ENCODE assay signal across 12 cellular contexts in the genomic region with DNA sequence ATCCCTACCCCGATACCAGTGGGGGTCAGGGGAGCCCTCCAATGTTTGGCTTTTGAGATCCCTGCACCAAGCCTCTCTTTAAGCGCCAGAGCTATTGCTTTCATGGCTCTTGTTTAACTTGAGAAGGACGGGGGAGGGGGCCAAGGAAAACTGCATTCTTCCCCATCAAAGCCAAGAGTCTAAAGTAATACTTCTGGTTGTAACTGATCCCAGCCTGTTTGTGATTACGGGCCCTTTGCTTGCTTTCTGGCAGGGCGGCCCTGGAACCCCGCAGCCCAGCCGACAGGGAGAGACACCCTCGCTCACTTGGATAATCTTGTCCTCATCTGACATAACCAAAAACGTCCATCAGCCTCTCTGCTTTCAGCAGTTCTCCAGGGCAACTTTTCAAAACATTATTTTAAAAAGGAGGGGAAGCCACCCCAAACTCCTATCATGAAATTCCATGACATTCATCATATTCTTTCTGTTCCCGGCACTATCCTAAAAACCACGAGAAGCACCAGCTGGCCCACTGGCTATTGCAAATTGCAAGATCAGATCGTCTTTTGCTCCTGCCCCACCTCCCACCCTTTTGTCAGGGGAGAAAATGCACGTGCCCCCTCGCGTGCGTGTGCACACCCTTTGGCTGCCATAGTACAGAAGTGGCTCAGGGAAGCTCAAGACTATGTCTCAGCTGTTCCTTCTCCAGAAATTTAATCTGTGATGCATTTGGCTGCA.
DNase-seq lines count a peak whose midpoint lies in the region; ATAC-seq and TF ChIP-seq lines count a peak whose summit lies in the region.
"Had no signal": no experiment of that assay in that cellular context is flagged by ENCODE, and none has a peak within 500 bp of the region (broad histone marks: within the 10 kb centered on the region; RNA-seq: fewer than 3 reads in every experiment).

No MANE protein-coding gene starts in this region.

- H3K14ac ChIP-seq in IMR-90 (replicated peaks; ENCODE audit: low read depth, low read length), result no peak overlapping the region

- peaks cover 56% of the 10 kb centered on the region for H3K9me1 ChIP-seq in IMR-90 (ENCODE audit: insufficient read depth, low read length)

- H3K27me3 Mint-ChIP-seq in nephron progenitor cell (ENCODE audit: low read depth, poor library complexity), result peaks cover 5% of the 10 kb centered on the region
- H3K27me3 Mint-ChIP-seq in activated naive CD4-positive, alpha-beta T cell treated with anti-CD3 and anti-CD28 coated beads for 36 hours (ENCODE audit: low read depth), result no peaks in the 10 kb centered on the region

- TF ChIP-seq POLR2A in IMR-90 (IDR thresholded peaks at IDR 0.05; ENCODE audit: low read depth, low read length), result no peak
- no peak for TF ChIP-seq POLR2A in esophagus muscularis mucosa (IDR thresholded peaks at IDR 0.05; ENCODE audit: low read depth)
- no peak for TF ChIP-seq POLR2A in transverse colon (IDR thresholded peaks at IDR 0.05)

- H2AFZ ChIP-seq in IMR-90 (replicated peaks; ENCODE audit: low read length, poor library complexity), result no peak overlapping the region

- H2BK120ac ChIP-seq in IMR-90 (ENCODE audit: low read depth, low read length), result no peak overlapping the region

- DNase-seq in IMR-90 (no peak), esophagus muscularis mucosa (ENCODE audit: extremely low spot score) (no peak), nephron progenitor cell (no peak), transverse colon (no peak), HuH-7.5 (ENCODE audit: low spot score) (no peak), putamen (ENCODE audit: low spot score) (no peak)
- DNase-seq in activated naive CD4-positive, alpha-beta T cell treated with anti-CD3 and anti-CD28 coated beads for 36 hours, result no peak
- DNase-seq: activated naive CD4-positive, alpha-beta T cell; brain microvascular endothelial cell; NCI-H2081; NCI-H526 treated with DMSO at 0.1 percent for 48 hours had no signal

- H3K9ac ChIP-seq in IMR-90 (ENCODE audit: low read depth, low read length), result no peak overlapping the region

- H3K4me2 ChIP-seq in IMR-90 (ENCODE audit: low read depth, low read length), result no peak overlapping the region; the same call in 1 of the 2 replicates

- no peak overlapping the region for H2BK5ac ChIP-seq in IMR-90 (ENCODE audit: low read depth, low read length, poor library complexity, severe bottlenecking)

- TF ChIP-seq RAD21 in IMR-90 (IDR thresholded peaks at IDR 0.05; ENCODE audit: low read length), result no peak

- no peaks in the 10 kb centered on the region for H3K9me3 Mint-ChIP-seq in nephron progenitor cell
- no peaks in the 10 kb centered on the region for H3K9me3 Mint-ChIP-seq in activated naive CD4-positive, alpha-beta T cell treated with anti-CD3 and anti-CD28 coated beads for 36 hours

- TF ChIP-seq CTCF in IMR-90 (conservative IDR thresholded peaks at IDR 0.05; ENCODE audit: low read depth, low read length) (no peak), esophagus muscularis mucosa (IDR thresholded peaks at IDR 0.05) (no peak), nephron progenitor cell (IDR thresholded peaks at IDR 0.05) (no peak), transverse colon (IDR thresholded peaks at IDR 0.05) (no peak)

- WGBS in IMR-90 (ENCODE audit: extremely low coverage in 2 of 2, insufficient read length in 1 of 2), 2 experiments, result 68% methylated on average over 6 of the region's 16 CpGs; no CpG with 5 or more reads in 1 of the 2 experiments
- 31% methylated on average over 16 of the region's 16 CpGs for WGBS in esophagus muscularis mucosa
- 58 to 78% methylated on average over 7 to 16 of the region's 16 CpGs for WGBS in transverse colon (ENCODE audit: low coverage in 1 of 2), 2 donors

- TF ChIP-seq EP300 in esophagus muscularis mucosa (IDR thresholded peaks at IDR 0.05) (no peak), transverse colon (IDR thresholded peaks at IDR 0.05; ENCODE audit: low read depth) (no peak)

- peaks cover 70% of the 10 kb centered on the region for H3K4me1 Mint-ChIP-seq in nephron progenitor cell
- H3K4me1 Mint-ChIP-seq in activated naive CD4-positive, alpha-beta T cell treated with anti-CD3 and anti-CD28 coated beads for 36 hours (ENCODE audit: low read depth), result peaks cover 6% of the 10 kb centered on the region

- H3K56ac ChIP-seq in IMR-90 (ENCODE audit: extremely low read depth, insufficient read depth, low read length), result no peak overlapping the region

- 0 out of 2 replicates have a peak overlapping the region, but pooled peaks have one; percentile 16 for H3K4ac ChIP-seq in IMR-90 (ENCODE audit: low read depth, low read length)

- in situ Hi-C loops in IMR-90 (cut with MboI; ENCODE audit: low sequenced_read_pairs), result no loop called here
- in situ Hi-C loops in transverse colon (cut with MboI; ENCODE audit: low pct_ligation_motif_present in 1 of 4, low pct_unique_long_range_greater_than_20kb in 1 of 4, low sequenced_read_pairs in 3 of 4), result no loop called here

- H3K23ac ChIP-seq in IMR-90 (ENCODE audit: low read depth, low read length), result no peak overlapping the region

- H3K4me1 ChIP-seq in IMR-90 (ENCODE audit: control insufficient read depth, insufficient read depth, low read length) (peaks cover 40% of the 10 kb centered on the region), esophagus muscularis mucosa (peaks cover 78 to 100% (median 91%) of the 10 kb centered on the region in 4 donors), transverse colon (peaks cover 40 to 70% (median 51%) of the 10 kb centered on the region in 4 donors)

- H3K36me3 ChIP-seq in IMR-90 (ENCODE audit: control insufficient read depth, insufficient read depth, low read length) (peaks cover 31% of the 10 kb centered on the region), esophagus muscularis mucosa (peaks cover 0 to 21% (median 17%) of the 10 kb centered on the region in 4 donors), transverse colon (no peaks in the 10 kb centered on the region)

- peaks cover 90% of the 10 kb centered on the region for H4K20me1 ChIP-seq in IMR-90 (ENCODE audit: insufficient read depth, low read length)

- no peak overlapping the region for H4K5ac ChIP-seq in IMR-90 (ENCODE audit: low read depth, low read length)

- no peak overlapping the region for H2AK5ac ChIP-seq in IMR-90 (ENCODE audit: low read depth, low read length)

- H3K27ac ChIP-seq in IMR-90 (ENCODE audit: insufficient read depth, low read length) (no peak overlapping the region), esophagus muscularis mucosa (replicated peaks in 1 of 4) (peak overlapping the region; percentile 58 to 84 (median 70)), transverse colon (peak overlapping the region; percentile 53 to 86 (median 82))
- H3K27ac ChIP-seq: brain microvascular endothelial cell had no signal

- H2BK20ac ChIP-seq in IMR-90 (ENCODE audit: low read depth, low read length), result no peak overlapping the region

- CTCF ChIA-PET in IMR-90 (lab: Yijun Ruan, JAX), result no interaction called here
- CTCF ChIA-PET in activated naive CD4-positive, alpha-beta T cell treated with anti-CD3 and anti-CD28 coated beads for 36 hours (lab: Charles Lee), result interaction anchor here (1.1 kb wide), 1 partner anchor 39 kb away, joined by 5 read pairs; no protein-coding TSS in a partner anchor

- POLR2A ChIA-PET in IMR-90 (lab: Charles Lee; ENCODE audit: unreplicated experiment), result interaction anchor here (0.5 kb wide), 1 partner anchor 19 kb away, joined by 3 read pairs; no protein-coding TSS in a partner anchor

- no peak overlapping the region for H2BK15ac ChIP-seq in IMR-90 (ENCODE audit: low read depth, low read length)

- ATAC-seq in IMR-90 (ENCODE audit: low read depth), result no peak
- ATAC-seq: Panc1 had no signal

- H3K18ac ChIP-seq in IMR-90 (ENCODE audit: low read depth, low read length), result no peak overlapping the region

- intact Hi-C loops in IMR-90 (cut with micrococcal nuclease) (no loop called here), esophagus muscularis mucosa (cut with DNase I) (no loop called here), transverse colon (cut with DNase I; ENCODE audit: low total_unique reads) (no loop called here)
- intact Hi-C loops in activated naive CD4-positive, alpha-beta T cell treated with anti-CD3 and anti-CD28 coated beads for 36 hours (cut with micrococcal nuclease), result no loop called here

- peak overlapping the region; percentile 55 for H3K27ac Mint-ChIP-seq in nephron progenitor cell
- no peak overlapping the region for H3K27ac Mint-ChIP-seq in activated naive CD4-positive, alpha-beta T cell treated with anti-CD3 and anti-CD28 coated beads for 36 hours

- no peak overlapping the region for H3K4me3 ChIP-seq in IMR-90 (ENCODE audit: insufficient read depth, low read depth, low read length)
- H3K4me3 ChIP-seq in esophagus muscularis mucosa, result no peak overlapping the region
- no peak overlapping the region for H3K4me3 ChIP-seq in transverse colon

- no peak overlapping the region for H4K91ac ChIP-seq in IMR-90 (ENCODE audit: insufficient read depth, low read depth, low read length)

- no peak overlapping the region for H2AK9ac ChIP-seq in IMR-90 (replicated peaks; ENCODE audit: low read depth, low read length, poor library complexity)

- no peak overlapping the region for H3K4me3 Mint-ChIP-seq in nephron progenitor cell
- no peak overlapping the region for H3K4me3 Mint-ChIP-seq in activated naive CD4-positive, alpha-beta T cell treated with anti-CD3 and anti-CD28 coated beads for 36 hours

- BruUV-seq in IMR-90 (replicated peaks; lab: Mats Ljungman, UMichigan), result no TSS peak

- H3K36me3 Mint-ChIP-seq in nephron progenitor cell (ENCODE audit: low read depth), result peaks cover 17% of the 10 kb centered on the region
- H3K36me3 Mint-ChIP-seq in activated naive CD4-positive, alpha-beta T cell treated with anti-CD3 and anti-CD28 coated beads for 36 hours (ENCODE audit: low read depth), result no peaks in the 10 kb centered on the region

- no peak overlapping the region for H4K8ac ChIP-seq in IMR-90 (ENCODE audit: low read depth in 2 of 2, low read length in 2 of 2)

- peaks cover 45 to 97% of the 10 kb centered on the region in 2 experiments for H3K79me1 ChIP-seq in IMR-90 (ENCODE audit: low read depth in 1 of 2, low read length in 2 of 2)

- H3K9me3 ChIP-seq in IMR-90 (ENCODE audit: control insufficient read depth, insufficient read depth, low read length) (no peaks in the 10 kb centered on the region), esophagus muscularis mucosa (no peaks in the 10 kb centered on the region), transverse colon (no peaks in the 10 kb centered on the region)

- H3K27me3 ChIP-seq in IMR-90 (ENCODE audit: control insufficient read depth, insufficient read depth, low read length) (no peaks in the 10 kb centered on the region), esophagus muscularis mucosa (no peaks in the 10 kb centered on the region), transverse colon (no peaks in the 10 kb centered on the region)
- H3K27me3 ChIP-seq: brain microvascular endothelial cell had no signal

- dilution Hi-C loops in IMR-90 (cut with HindIII; ENCODE audit: low sequenced_read_pairs, unreplicated experiment), result no loop called here

TF ChIP-seq in IMR-90, 13 proteins besides CTCF, POLR2A, EP300 and RAD21 (continues in another document):
- TF ChIP-seq SMC3 (IDR thresholded peaks at IDR 0.05; ENCODE audit: low read depth, low read length) (no peak), RCOR1 (IDR thresholded peaks at IDR 0.05; ENCODE audit: insufficient replicate concordance, low read length) (no peak), MAZ (IDR thresholded peaks at IDR 0.05; ENCODE audit: borderline replicate concordance, low read depth, low read length) (no peak), RFX5 (IDR thresholded peaks at IDR 0.05; ENCODE audit: low read depth, low read length) (no peak)
